In the genomic region with DNA sequence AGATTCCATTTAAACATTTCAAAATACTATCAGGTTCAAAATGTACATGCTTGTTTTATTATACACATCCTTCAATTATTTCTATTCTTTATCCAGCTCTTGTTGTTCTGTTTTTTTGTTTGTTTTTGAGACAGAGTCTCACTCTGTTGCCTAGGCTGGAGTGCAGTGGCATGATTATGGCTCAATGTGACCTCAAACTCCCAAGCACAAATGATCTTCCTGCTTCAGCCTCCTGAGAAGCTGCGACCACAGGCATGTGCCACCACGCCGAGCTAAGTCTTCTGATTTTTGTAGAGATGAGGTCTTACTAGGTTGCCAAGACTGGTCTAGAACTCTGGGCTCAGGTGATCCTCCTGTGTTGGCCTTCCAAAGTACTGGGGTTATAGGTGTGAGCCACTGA, we compare ENCODE assay signal across 22 cellular contexts.
"Had no signal": no experiment of that assay in that cellular context is flagged by ENCODE, and none has a peak within 500 bp of the region (broad histone marks: within the 10 kb centered on the region; RNA-seq: fewer than 3 reads in every experiment).

No MANE protein-coding gene starts in this region.

- H3K4me1 Mint-ChIP-seq: WTC11 had no signal

- H3K4me1 ChIP-seq: body of pancreas, foreskin keratinocyte, right lobe of liver, suprapubic skin had no signal

- ATAC-seq: body of pancreas, foreskin keratinocyte, pancreas, right lobe of liver, WTC11 had no signal

- H3K9me3 Mint-ChIP-seq: nephron, WTC11 had no signal

- DNase-seq: activated CD4-positive, alpha-beta T cell treated with anti-CD3 and anti-CD28 coated beads, Interleukin-2, amount 50 U/mL, for 4 hours; activated effector memory CD4-positive, alpha-beta T cell treated with anti-CD3 and anti-CD28 coated beads, Interleukin-2, amount 50 U/mL, for 16 hours; activated naive CD4-positive, alpha-beta T cell treated with anti-CD3 and anti-CD28 coated beads, Interleukin-2, amount 50 U/mL, for 16 hours; activated T-cell treated with anti-CD3 and anti-CD28 coated beads for 4 hours; anterior cingulate cortex; body of pancreas; effector CD8-positive, alpha-beta T cell; foreskin keratinocyte; hippocampal formation; kidney glomerular epithelial cell; midbrain; pancreas; right lobe of liver; spleen; stimulated activated CD4-positive, alpha-beta T cell treated with anti-CD3 and anti-CD28 coated beads, Interleukin-4, amount 100 ng/mL, for 24 hours; stomach; T1000 had no signal

- H3K27ac ChIP-seq: body of pancreas, cardiac muscle cell, foreskin keratinocyte, pancreas, right lobe of liver, spleen, stomach, suprapubic skin, tibial nerve had no signal

- H3K4me3 Mint-ChIP-seq: nephron, WTC11 had no signal

- H3K27me3 ChIP-seq: body of pancreas, cardiac muscle cell, foreskin keratinocyte, pancreas, right lobe of liver, spleen, stomach, suprapubic skin, tibial nerve had no signal

- H3K27ac Mint-ChIP-seq: nephron, WTC11 had no signal

- H3K9me3 ChIP-seq: body of pancreas, pancreas, right lobe of liver, spleen, stomach, suprapubic skin, tibial nerve had no signal

- H3K4me3 ChIP-seq: body of pancreas, cardiac muscle cell, pancreas, right lobe of liver, spleen, stomach, suprapubic skin, tibial nerve had no signal
